Comparison of ENCODE assay signal across 23 cellular contexts in the genomic region with DNA sequence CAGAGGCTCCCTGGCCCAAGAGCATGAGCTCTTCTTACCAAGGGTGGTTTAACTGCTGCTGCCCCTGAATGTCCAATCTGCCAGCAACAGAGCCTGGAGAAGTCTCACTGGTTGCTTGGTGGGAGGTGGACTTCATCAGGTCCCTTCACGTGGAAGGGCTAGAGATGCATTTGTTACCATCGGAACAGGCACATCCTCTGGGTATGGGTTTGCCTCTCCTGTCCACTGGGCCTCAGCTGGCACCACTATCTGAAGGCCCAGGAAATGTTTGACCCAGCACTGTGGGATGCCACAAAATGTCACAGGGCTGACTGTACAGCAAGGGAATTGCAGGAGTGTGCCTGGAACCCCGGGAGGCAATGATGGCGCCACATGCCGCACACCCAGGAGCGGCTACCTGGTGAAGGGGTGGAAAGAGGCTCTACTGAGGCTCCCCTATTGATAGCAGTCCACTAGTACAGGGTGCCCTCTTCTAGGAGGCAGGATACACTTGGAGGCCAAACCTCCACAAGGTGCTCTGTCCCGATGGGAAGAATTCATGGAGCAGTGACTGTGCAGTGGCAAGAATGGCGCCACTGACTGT.
"Had no signal": no experiment of that assay in that cellular context is flagged by ENCODE, and none has a peak within 500 bp of the region (broad histone marks: within the 10 kb centered on the region; RNA-seq: fewer than 3 reads in every experiment).

No MANE protein-coding gene starts in this region.

- H3K27ac Mint-ChIP-seq: effector memory CD8-positive, alpha-beta T cell had no signal

- H3K4me1 Mint-ChIP-seq: naive thymus-derived CD8-positive, alpha-beta T cell had no signal

- H3K4me1 ChIP-seq: thyroid gland, vagina had no signal

- H3K9me3 ChIP-seq: ovary, stomach, thyroid gland, vagina had no signal

- H3K4me3 Mint-ChIP-seq: effector memory CD8-positive, alpha-beta T cell; naive thymus-derived CD8-positive, alpha-beta T cell; nephron progenitor cell had no signal

- DNase-seq: cortex of kidney; effector memory CD8-positive, alpha-beta T cell; erythroblast; kidney; mesenchymal stem cell; midbrain; naive thymus-derived CD8-positive, alpha-beta T cell; nephron progenitor cell; nucleus accumbens; ovary; posterior cingulate gyrus; stimulated activated CD4-positive, alpha-beta T cell treated with anti-CD3 and anti-CD28 coated beads, Interleukin-12 subunit alpha, Interleukin-12 subunit beta, amount 100 ng/mL, for 4 hours; stimulated activated CD4-positive, alpha-beta T cell treated with anti-CD3 and anti-CD28 coated beads, Interleukin-1b, Interleukin-23, amount 100 ng/mL, for 48 hours; stimulated activated CD4-positive, alpha-beta T cell treated with anti-CD3 and anti-CD28 coated beads, Interleukin-4, amount 100 ng/mL, for 1 hour; stimulated activated CD8-positive, alpha-beta memory T cell treated with anti-CD3 and anti-CD28 coated beads, Interleukin-4, amount 100 ng/mL, for 48 hours; stimulated activated naive CD4-positive, alpha-beta T cell treated with Interleukin-2 at 50 U/mL for 16 hours; stomach; thyroid gland; trophoblast cell had no signal

- H3K36me3 Mint-ChIP-seq: naive thymus-derived CD8-positive, alpha-beta T cell had no signal

- ATAC-seq: effector memory CD8-positive, alpha-beta T cell; left lobe of liver; naive thymus-derived CD8-positive, alpha-beta T cell; sciatic nerve had no signal

- H3K9me3 Mint-ChIP-seq: naive thymus-derived CD8-positive, alpha-beta T cell; nephron progenitor cell had no signal

- H3K27ac ChIP-seq: ovary, stomach, thyroid gland, vagina had no signal

- H3K36me3 ChIP-seq: ovary, stomach, thyroid gland, vagina had no signal

- H3K4me3 ChIP-seq: ovary, smooth muscle cell, stomach, thyroid gland, vagina had no signal

- H3K27me3 ChIP-seq: ovary, stomach, thyroid gland, vagina had no signal
